In genomic region chr7:138770904-138771303, GRCh38 we compare ENCODE assay signal across 7 cellular contexts. TPM values are rescaled to one million over a fixed set of nuclear protein-coding genes. Genes with fewer than 3 reads are reported as not detected.
"Had no signal": no experiment of that assay in that cellular context is flagged by ENCODE, and none has a peak within 500 bp of the region (broad histone marks: within the 10 kb centered on the region; RNA-seq: fewer than 3 reads in every experiment).

No MANE protein-coding gene starts in this region.

- H3K4me2 ChIP-seq: GM23338, KMS-11 had no signal

- ATAC-seq: GM23338 had no signal

- H2AFZ ChIP-seq: GM23338 had no signal

- H3K4me3 ChIP-seq: GM23338 had no signal

- DNase-seq: H9, HCEC 1CT, KBM-7 had no signal

- H3K9me3 Mint-ChIP-seq: GM23338, H9 had no signal

- H3K27ac Mint-ChIP-seq: GM23338, H9 had no signal

- H3K4me3 Mint-ChIP-seq: GM23338, H9 had no signal

- H3K27ac ChIP-seq: HL-60, KMS-11 had no signal

- H3K9ac ChIP-seq: KMS-11 had no signal

RNA-seq across cellular contexts. Expression of gene TMEM213, which starts 26.9 kb away (rescaled TPM):
- total RNA-seq: GM23338, HT1080 had no signal
